In the genomic region with DNA sequence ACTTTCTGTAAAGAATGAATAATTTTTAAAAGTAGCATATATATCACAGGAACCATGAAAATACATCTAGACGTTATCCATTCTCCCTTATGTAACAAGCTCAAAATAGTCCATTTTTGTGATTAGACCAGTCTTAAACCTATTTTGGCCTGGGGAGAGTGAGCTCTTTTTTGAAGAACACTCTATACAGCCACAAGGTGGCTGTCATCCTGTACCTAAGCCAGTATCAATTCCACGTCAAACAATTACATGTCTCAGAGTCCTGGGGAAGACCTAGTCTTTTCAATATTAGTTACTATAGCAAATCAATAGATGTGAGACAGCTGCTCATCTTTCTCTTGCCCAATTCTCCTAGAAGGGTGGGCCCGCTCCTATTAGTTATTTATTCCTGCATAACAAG, we compare ENCODE assay signal across 1 cellular context.
TF ChIP-seq lines count a peak whose summit lies in the region.

No MANE protein-coding gene starts in this region.

TF ChIP-seq in GM12878, 131 proteins besides CTCF, POLR2A, EP300 and RAD21:
- TF ChIP-seq USF1 (IDR thresholded peaks at IDR 0.05; ENCODE audit: borderline replicate concordance, extremely low read length, insufficient read depth, low read depth, low read length) (no peak), SMC3 (IDR thresholded peaks at IDR 0.05; ENCODE audit: borderline replicate concordance, low read length) (peak; percentile 46; the same call in 1 of the 2 replicates)
